In the genomic region with DNA sequence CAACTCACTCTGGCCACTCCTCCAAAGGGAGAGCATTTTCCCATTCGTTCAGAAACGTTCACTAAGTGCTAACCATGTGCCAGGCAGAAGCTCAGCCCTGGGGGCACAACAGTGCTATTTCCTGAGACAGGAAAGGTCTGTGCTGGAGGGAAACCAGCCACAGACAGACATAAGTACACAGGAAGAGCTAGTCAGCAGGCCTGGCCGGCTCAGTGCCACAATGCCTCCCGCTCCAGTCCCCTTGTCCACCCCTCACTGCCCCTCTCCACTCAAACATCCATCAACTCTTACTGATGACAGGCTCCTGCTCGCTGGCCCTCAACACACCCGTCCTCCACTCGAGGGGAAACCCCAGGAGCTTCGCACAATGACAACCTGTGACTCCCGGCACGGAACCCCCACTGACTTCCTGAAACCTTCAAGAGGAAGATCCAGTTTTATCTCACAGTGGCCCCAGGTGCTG, we compare ENCODE assay signal across 1 cellular context.
A peak's percentile ranks its signal among the peaks of the same experiment; 100 is the strongest.
TF ChIP-seq lines count a peak whose summit lies in the region.

No MANE protein-coding gene starts in this region.

TF ChIP-seq in endothelial cell of umbilical vein, 7 proteins besides CTCF, POLR2A, EP300 and RAD21:
- TF ChIP-seq EZH2 (IDR thresholded peaks at IDR 0.05; ENCODE audit: borderline replicate concordance, low read depth, low read length, severe bottlenecking) = no peak
- TF ChIP-seq POLR2AphosphoS5 (IDR thresholded peaks at IDR 0.05; ENCODE audit: insufficient read depth, low read depth, low read length) = peak; percentile 97
- TF ChIP-seq MYC (IDR thresholded peaks at IDR 0.05; ENCODE audit: low read depth, low read length) = peak; percentile 93
- peak; percentile 89 for TF ChIP-seq MAX (IDR thresholded peaks at IDR 0.05; ENCODE audit: insufficient read depth, insufficient read length)
- peak; percentile 70 for TF ChIP-seq FOS (IDR thresholded peaks at IDR 0.05; ENCODE audit: borderline replicate concordance, insufficient read depth, low read length)
- TF ChIP-seq JUN (IDR thresholded peaks at IDR 0.05; ENCODE audit: borderline replicate concordance, insufficient read depth, insufficient read length, low read depth) = peak; percentile 68
- peak; percentile 13 for TF ChIP-seq GATA2 (IDR thresholded peaks at IDR 0.05; ENCODE audit: insufficient read depth, insufficient read length, low read depth, low read length)
